In the genomic region with DNA sequence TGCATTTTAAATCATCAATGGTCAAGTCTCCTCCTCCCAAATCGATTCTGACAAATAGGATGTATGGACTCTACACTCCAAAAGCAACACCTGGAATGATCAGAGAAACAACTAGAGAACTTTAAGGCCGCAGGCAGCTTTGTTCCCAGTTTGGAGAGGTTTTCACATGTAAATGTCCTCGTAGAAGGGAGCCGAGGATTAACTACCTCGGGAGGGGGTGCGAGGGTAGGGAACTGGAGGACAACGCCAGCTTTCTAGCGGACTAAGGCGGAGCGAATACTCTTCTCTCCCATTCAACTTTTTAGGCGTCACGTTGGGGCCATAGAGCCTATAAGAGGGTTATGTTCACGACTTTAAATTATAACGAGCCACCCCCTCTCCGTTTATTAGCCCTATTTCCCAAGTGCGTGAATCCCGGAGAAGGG, we compare ENCODE assay signal across 8 cellular contexts.
A peak's percentile ranks its signal among the peaks of the same experiment; 100 is the strongest.
DNase-seq lines count a peak whose midpoint lies in the region; ATAC-seq and TF ChIP-seq lines count a peak whose summit lies in the region.

No MANE protein-coding gene starts in this region.

- H3K27ac Mint-ChIP-seq in stimulated activated naive CD8-positive, alpha-beta T cell treated with anti-CD3 and anti-CD28 coated beads, Interleukin-15, amount 100 ng/mL, for 72 hours, result peak overlapping the region in 1 of 2 donors; percentile 74

- H3K4me1 Mint-ChIP-seq in stimulated activated naive CD8-positive, alpha-beta T cell treated with anti-CD3 and anti-CD28 coated beads, Interleukin-15, amount 100 ng/mL, for 72 hours, result no peaks in the 10 kb centered on the region

- peak overlapping the region; percentile 79 to 86 for H3K4me3 Mint-ChIP-seq in stimulated activated naive CD8-positive, alpha-beta T cell treated with anti-CD3 and anti-CD28 coated beads, Interleukin-15, amount 100 ng/mL, for 72 hours

- ATAC-seq in stimulated activated naive CD8-positive, alpha-beta T cell treated with anti-CD3 and anti-CD28 coated beads, Interleukin-15, amount 100 ng/mL, for 72 hours, result no peak

- no peak for TF ChIP-seq CTCF in LNCaP clone FGC (IDR thresholded peaks at IDR 0.05; ENCODE audit: control insufficient read depth, extremely low read depth, insufficient read depth)

- DNase-seq in DMS79 treated with DMSO at 0.1 percent for 48 hours (lab: John Stamatoyannopoulos, UW) (peak; percentile 11), DMS79 (lab: John Stamatoyannopoulos, UW) (no peak), LNCaP clone FGC (ENCODE audit: low read depth) (no peak), astrocyte of the hippocampus (ENCODE audit: low read depth, low spot score) (peak; percentile 51), inferior parietal cortex (ENCODE audit: extremely low spot score) (peak; percentile 25), NK-92 (lab: John Stamatoyannopoulos, UW; ENCODE audit: unreplicated experiment) (no peak)
- DNase-seq in stimulated activated naive CD8-positive, alpha-beta T cell treated with anti-CD3 and anti-CD28 coated beads, Interleukin-15, amount 100 ng/mL, for 72 hours, result no peak
- DNase-seq in central memory CD4-positive, alpha-beta T cell, result no peak

- no peaks in the 10 kb centered on the region for H3K27me3 Mint-ChIP-seq in stimulated activated naive CD8-positive, alpha-beta T cell treated with anti-CD3 and anti-CD28 coated beads, Interleukin-15, amount 100 ng/mL, for 72 hours

- H3K4me3 ChIP-seq in LNCaP clone FGC (ENCODE audit: low read depth, low read length), result peak overlapping the region; percentile 67

- no peaks in the 10 kb centered on the region for H3K9me3 Mint-ChIP-seq in stimulated activated naive CD8-positive, alpha-beta T cell treated with anti-CD3 and anti-CD28 coated beads, Interleukin-15, amount 100 ng/mL, for 72 hours

Comparison
In these comparisons a context has a peak if more than half of its experiments do, and no peak if none do; other contexts are left out.
1. DNase-seq: peak in DMS79 treated with DMSO at 0.1 percent for 48 hours (single experiment), astrocyte of the hippocampus (single experiment) and inferior parietal cortex (single experiment); none in DMS79 (single experiment), LNCaP clone FGC (single experiment), stimulated activated naive CD8-positive, alpha-beta T cell treated with anti-CD3 and anti-CD28 coated beads, Interleukin-15, amount 100 ng/mL, for 72 hours (0 of 2), NK-92 (single experiment) and central memory CD4-positive, alpha-beta T cell (single experiment).